ENCODE assay signal across 23 cellular contexts in genomic region chr13:42027286-42027685, GRCh38. TPM values are rescaled to one million over a fixed set of nuclear protein-coding genes. Genes with fewer than 3 reads are reported as not detected.
DNase-seq lines count a peak whose midpoint lies in the region; ATAC-seq, FAIRE-seq and TF ChIP-seq lines count a peak whose summit lies in the region.
"Had no signal": no experiment of that assay in that cellular context is flagged by ENCODE, and none has a peak within 500 bp of the region (broad histone marks: within the 10 kb centered on the region; RNA-seq: fewer than 3 reads in every experiment).

No MANE protein-coding gene starts in this region.

- H3K27ac Mint-ChIP-seq in HFFc6 (peak overlapping the region; percentile 70; the same call in 1 of the 2 replicates), type B pancreatic cell (peak overlapping the region; percentile 80)
- H3K27ac Mint-ChIP-seq: CD4-positive, alpha-beta memory T cell; GM23338 had no signal

- H3K4me1 ChIP-seq in RWPE2 (ENCODE audit: insufficient read depth, poor library complexity, severe bottlenecking): peaks cover 29% of the 10 kb centered on the region
- peaks cover 19% of the 10 kb centered on the region for H3K4me1 ChIP-seq in hepatocyte (ENCODE audit: insufficient read depth)
- H3K4me1 ChIP-seq: BLaER1 treated with 17β-estradiol and CSF1 and Interleukin-3, amounts not matched to agents 10 nM and 100 nM; SJCRH30 had no signal

- no peaks in the 10 kb centered on the region for H3K27me3 Mint-ChIP-seq in HFFc6 (ENCODE audit: insufficient read depth)
- peaks cover 2% of the 10 kb centered on the region for H3K27me3 Mint-ChIP-seq in type B pancreatic cell

- peak overlapping the region; percentile 95 for H3K27ac ChIP-seq in RWPE2 (ENCODE audit: poor library complexity, severe bottlenecking)
- H3K27ac ChIP-seq in hepatocyte: peak overlapping the region; percentile 54
- H3K27ac ChIP-seq: BLaER1 treated with 17β-estradiol and CSF1 and Interleukin-3, amounts not matched to agents 10 nM and 100 nM; SJCRH30 had no signal

- H3K36me3 Mint-ChIP-seq in HFFc6 (ENCODE audit: low read depth): peaks cover 4% of the 10 kb centered on the region; the same call in 1 of the 2 replicates
- no peaks in the 10 kb centered on the region for H3K36me3 Mint-ChIP-seq in type B pancreatic cell
- H3K36me3 Mint-ChIP-seq: CD4-positive, alpha-beta memory T cell had no signal

- no peak for DNase-seq in HFFc6
- no peak for DNase-seq in RWPE2 (ENCODE audit: low spot score)
- no peak for DNase-seq in hepatocyte (ENCODE audit: low spot score)
- DNase-seq in type B pancreatic cell (ENCODE audit: extremely low spot score, unreplicated experiment): no peak
- no peak for DNase-seq in activated CD4-positive, CD25-positive, alpha-beta regulatory T cell treated with anti-CD3 and anti-CD28 coated beads, Interleukin-2, amount 50 U/mL, for 72 hours
- no peak for DNase-seq in D721Med (ENCODE audit: insufficient read length, low spot score)
- no peak for DNase-seq in erythroblast (lab: John Stamatoyannopoulos, UW)
- DNase-seq: Caco-2; CD4-positive, alpha-beta memory T cell; DND-41; KG1; NCI-H1092 treated with DMSO at 0.1 percent for 48 hours; NCI-H1436 treated with DMSO at 0.1 percent for 48 hours; NCI-H1930; NCI-H510A treated with DMSO at 0.1 percent for 48 hours; NCI-H748 treated with DMSO at 0.1 percent for 48 hours; Peyer's patch; SJCRH30 had no signal

- no peak overlapping the region for H2AFZ ChIP-seq in hepatocyte

- FAIRE-seq in D721Med (lab: Jason Lieb, UNC): no peak
- FAIRE-seq: GM12891, HTR-8/SVneo had no signal

- H3K4me1 Mint-ChIP-seq in HFFc6 (ENCODE audit: low read depth) (peaks cover 9% of the 10 kb centered on the region), type B pancreatic cell (ENCODE audit: unreplicated experiment) (peaks cover 13% of the 10 kb centered on the region)
- H3K4me1 Mint-ChIP-seq: CD4-positive, alpha-beta memory T cell had no signal

- no peaks in the 10 kb centered on the region for H3K9me3 Mint-ChIP-seq in HFFc6
- H3K9me3 Mint-ChIP-seq in type B pancreatic cell: no peaks in the 10 kb centered on the region
- H3K9me3 Mint-ChIP-seq: CD4-positive, alpha-beta memory T cell; GM23338 had no signal

- TF ChIP-seq POLR2A in erythroblast (IDR thresholded peaks at IDR 0.05; ENCODE audit: low read length): no peak

- no peaks in the 10 kb centered on the region for H3K27me3 ChIP-seq in RWPE2 (ENCODE audit: insufficient read depth, poor library complexity, severe bottlenecking)
- no peaks in the 10 kb centered on the region for H3K27me3 ChIP-seq in hepatocyte
- H3K27me3 ChIP-seq: BLaER1 treated with 17β-estradiol and CSF1 and Interleukin-3, amounts not matched to agents 10 nM and 100 nM; Peyer's patch; SJCRH30 had no signal

- no peaks in the 10 kb centered on the region for H4K20me1 ChIP-seq in hepatocyte (ENCODE audit: insufficient read depth, poor library complexity, severe bottlenecking)
- H4K20me1 ChIP-seq: BLaER1 treated with 17β-estradiol and CSF1 and Interleukin-3, amounts not matched to agents 10 nM and 100 nM had no signal

- no peak for ATAC-seq in RWPE2 (ENCODE audit: low read depth)
- ATAC-seq: GM23338 had no signal

- H3K9me2 ChIP-seq in hepatocyte (replicated peaks; ENCODE audit: insufficient read depth): no peaks in the 10 kb centered on the region

- no peaks in the 10 kb centered on the region for H3K79me2 ChIP-seq in hepatocyte

- H3K36me3 ChIP-seq in RWPE2 (ENCODE audit: low read depth) (no peaks in the 10 kb centered on the region), hepatocyte (replicated peaks; ENCODE audit: insufficient read depth, low read depth) (no peaks in the 10 kb centered on the region)
- H3K36me3 ChIP-seq: BLaER1 treated with 17β-estradiol and CSF1 and Interleukin-3, amounts not matched to agents 10 nM and 100 nM; HAP-1; Peyer's patch; SJCRH30 had no signal

- H3K4me2 ChIP-seq in hepatocyte: no peak overlapping the region
- H3K4me2 ChIP-seq: BLaER1 treated with 17β-estradiol and CSF1 and Interleukin-3, amounts not matched to agents 10 nM and 100 nM; GM23338 had no signal

- TF ChIP-seq CTCF in HFFc6 (IDR thresholded peaks at IDR 0.05): no peak
- no peak for TF ChIP-seq CTCF in RWPE2 (IDR thresholded peaks at IDR 0.05; ENCODE audit: poor library complexity, severe bottlenecking)
- TF ChIP-seq CTCF in hepatocyte (IDR thresholded peaks at IDR 0.05; ENCODE audit: poor library complexity): no peak
- TF ChIP-seq CTCF in type B pancreatic cell (conservative IDR thresholded peaks at IDR 0.05): no peak
- no peak for TF ChIP-seq CTCF in D721Med (IDR thresholded peaks at IDR 0.05; ENCODE audit: insufficient read depth, missing control alignments)

- H3K9me3 ChIP-seq in RWPE2 (ENCODE audit: severe bottlenecking): no peaks in the 10 kb centered on the region
- no peaks in the 10 kb centered on the region for H3K9me3 ChIP-seq in hepatocyte (ENCODE audit: low read depth)
- H3K9me3 ChIP-seq: Caco-2, HAP-1, Peyer's patch, SJCRH30 had no signal

- H3K4me3 Mint-ChIP-seq in HFFc6 (peak overlapping the region; percentile 53; the same call in 1 of the 2 replicates), type B pancreatic cell (no peak overlapping the region)
- H3K4me3 Mint-ChIP-seq: CD4-positive, alpha-beta memory T cell; GM23338 had no signal

- H3K4me3 ChIP-seq in RWPE2 (ENCODE audit: severe bottlenecking) (no peak overlapping the region), hepatocyte (no peak overlapping the region)
- H3K4me3 ChIP-seq: BLaER1 treated with 17β-estradiol and CSF1 and Interleukin-3, amounts not matched to agents 10 nM and 100 nM; GM23338; HAP-1; Peyer's patch; SJCRH30 had no signal

RNA-seq across cellular contexts. Expression of gene DGKH, which starts 21.2 kb away (rescaled TPM):
- total RNA-seq in HFFc6 (2021; fragmentation: NEBNext Ultra II Directional; extraction: Animal tissue kit (Norgen Biotek cat#: 25700)): 1 to 10 TPM; 6.9 to 8.7 (median 7.8) TPM
- total RNA-seq in hepatocyte (7.2 and 8.5 TPM in 2 replicates), type B pancreatic cell (ENCODE audit: low replicate concordance) (4.1 and 9.6 TPM in 2 replicates)
- polyA plus RNA-seq in hepatocyte: 3.6 and 4.8 TPM in 2 replicates
